In the genomic region with DNA sequence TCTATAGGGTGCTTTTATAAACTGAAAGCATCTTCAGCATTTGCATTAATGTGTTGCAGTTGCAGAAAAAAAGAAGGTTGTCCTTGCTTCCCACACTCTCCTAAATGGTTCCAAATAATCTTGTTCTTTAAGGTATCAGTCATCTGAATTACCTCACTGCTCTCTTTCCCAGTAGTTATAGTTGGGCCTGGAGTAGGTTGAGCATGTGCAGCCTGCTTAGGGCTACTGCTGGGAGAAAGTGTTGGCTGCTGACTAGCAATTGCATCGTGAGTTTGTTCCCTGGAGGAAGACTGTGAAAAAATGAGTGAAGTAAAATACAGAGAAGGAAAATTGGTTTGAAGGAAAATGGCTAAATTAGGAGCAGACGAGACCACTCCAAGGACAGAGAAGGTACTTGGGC, we compare ENCODE assay signal across 20 cellular contexts.
DNase-seq lines count a peak whose midpoint lies in the region; ATAC-seq and TF ChIP-seq lines count a peak whose summit lies in the region.
"Had no signal": no experiment of that assay in that cellular context is flagged by ENCODE, and none has a peak within 500 bp of the region (broad histone marks: within the 10 kb centered on the region; RNA-seq: fewer than 3 reads in every experiment).

No MANE protein-coding gene starts in this region.

- H2BK5ac ChIP-seq in mesenchymal stem cell (ENCODE audit: low read depth, low read length, poor library complexity, severe bottlenecking) = no peak overlapping the region

- peaks cover 1% of the 10 kb centered on the region for H3K4me1 ChIP-seq in mesenchymal stem cell (ENCODE audit: control insufficient read depth, insufficient read depth, low read depth, low read length)
- no peaks in the 10 kb centered on the region; the same call in none of the 2 replicates for H3K4me1 ChIP-seq in BE2C
- H3K4me1 ChIP-seq: adrenal gland, gastroesophageal sphincter, prostate gland had no signal

- TF ChIP-seq CTCF in AG10803 (conservative IDR thresholded peaks at IDR 0.05; ENCODE audit: low read length) (no peak), HFF-Myc (IDR thresholded peaks at IDR 0.05; ENCODE audit: low read depth, low read length, missing control alignments) (no peak), BE2C (IDR thresholded peaks at IDR 0.05; ENCODE audit: low read depth, low read length) (no peak)

- H3K4me3 ChIP-seq in AG10803 (ENCODE audit: low read length) (no peak overlapping the region), HFF-Myc (replicated peaks; ENCODE audit: low read depth, low read length) (no peak overlapping the region), mesenchymal stem cell (ENCODE audit: insufficient read depth in 1 of 2, low read depth in 1 of 2, low read length in 2 of 2) (peak overlapping the region in 1 of 2 experiments; percentile 23), BE2C (ENCODE audit: low read depth, low read length) (no peak overlapping the region)
- H3K4me3 ChIP-seq: adrenal gland, dorsolateral prefrontal cortex, gastroesophageal sphincter, prostate gland had no signal

- no peak overlapping the region for H2BK120ac ChIP-seq in mesenchymal stem cell (ENCODE audit: low read depth, low read length)

- H3K27ac ChIP-seq in mesenchymal stem cell (ENCODE audit: low read length, poor library complexity, severe bottlenecking) = peak overlapping the region; percentile 62
- H3K27ac ChIP-seq: adrenal gland, dorsolateral prefrontal cortex, gastroesophageal sphincter, prostate gland had no signal

- H4K8ac ChIP-seq in mesenchymal stem cell (ENCODE audit: low read length) = no peak overlapping the region

- no peak overlapping the region for H3K23ac ChIP-seq in mesenchymal stem cell (ENCODE audit: low read length in 2 of 2)

- no peak overlapping the region for H3K4me2 ChIP-seq in mesenchymal stem cell (ENCODE audit: low read length, poor library complexity, severe bottlenecking)

- WGBS in mesenchymal stem cell = 83% methylated on average over 2 of the region's 2 CpGs

- no peak overlapping the region for H2AFZ ChIP-seq in mesenchymal stem cell (ENCODE audit: low read depth, low read length)

- DNase-seq in AG10803 (ENCODE audit: low read depth) (peak; percentile 46), HFF-Myc (ENCODE audit: extremely low read depth, low read depth) (peak; percentile 20), astrocyte of the hippocampus (ENCODE audit: low read depth, low spot score) (peak; percentile 36), mesenchymal stem cell (peak; percentile 51), NCI-H510A treated with DMSO at 0.1 percent for 48 hours (lab: John Stamatoyannopoulos, UW) (no peak), BE2C (no peak)
- DNase-seq: activated CD4-positive, alpha-beta T cell treated with anti-CD3 and anti-CD28 coated beads, Interleukin-2, amount 50 U/mL, for 1 hour; activated T-cell treated with anti-CD3 and anti-CD28 coated beads, Interleukin-2, amount 50 U/mL, for 48 hours; adrenal gland; DMS153; dorsolateral prefrontal cortex; NCI-H1105 treated with DMSO at 0.1 percent for 48 hours; NCI-H446 treated with DMSO at 0.1 percent for 48 hours; RPMI8226; T-helper 9 cell had no signal

- no peak overlapping the region for H3K14ac ChIP-seq in mesenchymal stem cell (ENCODE audit: low read length in 2 of 2)

- H3K18ac ChIP-seq in mesenchymal stem cell (ENCODE audit: low read depth in 1 of 2, low read length in 2 of 2) = no peak overlapping the region

- no peak for ATAC-seq in HG02973 (IDR thresholded peaks at IDR 0.05; ENCODE audit: unreplicated experiment)
- ATAC-seq in HG02981 (IDR thresholded peaks at IDR 0.05; ENCODE audit: unreplicated experiment) = no peak
- ATAC-seq: gastroesophageal sphincter, HepG2 had no signal

- H4K91ac ChIP-seq in mesenchymal stem cell (ENCODE audit: low read length) = no peak overlapping the region

- H3K36me3 ChIP-seq in mesenchymal stem cell (ENCODE audit: control insufficient read depth in 1 of 2, insufficient read depth in 2 of 2, low read depth in 1 of 2, low read length in 2 of 2) (peaks cover 0 to 3% of the 10 kb centered on the region in 2 experiments), BE2C (no peaks in the 10 kb centered on the region)
- H3K36me3 ChIP-seq: adrenal gland, gastroesophageal sphincter, prostate gland had no signal

- no peak overlapping the region for H2BK15ac ChIP-seq in mesenchymal stem cell (ENCODE audit: low read depth, poor library complexity, severe bottlenecking)

- peaks cover 6% of the 10 kb centered on the region for H3K79me1 ChIP-seq in mesenchymal stem cell (replicated peaks; ENCODE audit: low read length, poor library complexity, severe bottlenecking)

- H3K9ac ChIP-seq in mesenchymal stem cell (ENCODE audit: low read length) = peak overlapping the region; percentile 80

- H3K27me3 ChIP-seq in mesenchymal stem cell (ENCODE audit: control insufficient read depth in 1 of 2, insufficient read depth in 1 of 2, low read length in 2 of 2) = no peaks in the 10 kb centered on the region
- no peaks in the 10 kb centered on the region for H3K27me3 ChIP-seq in BE2C
- H3K27me3 ChIP-seq: adrenal gland, dorsolateral prefrontal cortex, gastroesophageal sphincter had no signal

- no peak overlapping the region for H2AK5ac ChIP-seq in mesenchymal stem cell (ENCODE audit: low read length, severe bottlenecking)

- H3K9me3 ChIP-seq in mesenchymal stem cell (ENCODE audit: control insufficient read depth, low read length) (no peaks in the 10 kb centered on the region), BE2C (no peaks in the 10 kb centered on the region)
- H3K9me3 ChIP-seq: adrenal gland, gastroesophageal sphincter, prostate gland had no signal

- H2BK12ac ChIP-seq in mesenchymal stem cell (ENCODE audit: low read length in 2 of 2) = no peak overlapping the region

- H3K4ac ChIP-seq in mesenchymal stem cell (ENCODE audit: low read depth in 1 of 2, low read length in 2 of 2) = no peak overlapping the region

Comparison
In these comparisons a context has a peak if more than half of its experiments do, and no peak if none do; other contexts are left out.
1. DNase-seq: peak in AG10803 (single experiment), HFF-Myc (single experiment), astrocyte of the hippocampus (single experiment) and mesenchymal stem cell (single experiment); none in NCI-H510A treated with DMSO at 0.1 percent for 48 hours (single experiment) and BE2C (single experiment).